ENCODE assay signal across 7 cellular contexts in the genomic region with DNA sequence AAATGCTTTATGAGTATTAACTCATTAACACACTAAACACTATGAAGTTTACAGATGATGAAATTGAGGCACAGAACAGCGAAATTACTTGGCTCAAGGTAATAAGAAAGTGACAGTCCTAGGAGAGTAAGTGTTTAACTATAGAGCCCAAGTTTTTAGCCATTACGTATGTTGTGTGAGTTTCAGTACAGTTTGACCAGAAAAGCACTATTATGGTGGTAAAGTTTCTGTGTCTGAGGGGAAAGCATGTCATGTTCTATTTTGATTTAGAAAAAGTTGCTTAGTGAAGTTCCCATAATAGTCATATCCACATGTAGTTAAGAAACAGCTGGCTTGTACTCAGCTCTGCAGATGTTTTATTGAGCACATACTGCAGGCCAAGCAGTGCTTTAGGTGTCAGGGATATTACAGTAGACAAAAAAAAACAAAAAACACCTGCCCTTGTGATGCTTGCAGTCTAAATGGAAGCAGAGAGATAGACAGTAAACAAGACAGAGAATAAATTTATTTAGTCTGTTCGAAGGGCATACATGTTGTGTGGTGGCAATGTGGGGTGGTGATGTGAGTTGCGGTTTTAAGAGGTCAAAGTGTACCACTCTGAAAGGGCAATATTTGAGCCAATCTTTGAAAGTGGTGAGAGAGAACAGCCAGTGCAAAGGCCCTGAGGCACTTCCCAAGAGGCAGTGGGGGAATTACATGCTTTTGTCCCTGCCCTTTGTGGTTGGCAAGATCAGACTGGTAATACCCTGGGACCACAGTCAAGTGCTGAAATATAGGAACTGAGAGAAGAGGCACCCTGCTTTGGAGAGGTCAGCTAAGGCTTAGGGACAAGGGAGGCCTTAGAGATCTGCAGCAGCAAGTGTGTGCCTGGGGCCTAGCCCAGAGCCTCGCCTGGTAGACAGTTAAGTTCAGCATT. TPM values are rescaled to one million over a fixed set of nuclear protein-coding genes. Genes with fewer than 3 reads are reported as not detected.
DNase-seq lines count a peak whose midpoint lies in the region; ATAC-seq and TF ChIP-seq lines count a peak whose summit lies in the region.

No MANE protein-coding gene starts in this region.

- peak; percentile 60 for ATAC-seq in GM18867 (IDR thresholded peaks at IDR 0.05; ENCODE audit: unreplicated experiment)
- peak; percentile 40 for ATAC-seq in GM21786 (IDR thresholded peaks at IDR 0.05; ENCODE audit: unreplicated experiment)
- no peak for ATAC-seq in natural killer cell

- no peak overlapping the region for H3K27ac ChIP-seq in Karpas-422 (ENCODE audit: low read length)
- peak overlapping the region in 1 of 2 donors; percentile 55 for H3K27ac ChIP-seq in coronary artery

- no peak for TF ChIP-seq CTCF in natural killer cell (IDR thresholded peaks at IDR 0.05)
- no peak for TF ChIP-seq CTCF in coronary artery (IDR thresholded peaks at IDR 0.05)

- no peak overlapping the region for H2AFZ ChIP-seq in Karpas-422 (ENCODE audit: low read length)

- no peak for DNase-seq in Karpas-422
- no peak for DNase-seq in natural killer cell
- DNase-seq in coronary artery (ENCODE audit: low spot score): no peak
- DNase-seq in stimulated activated CD4-positive, alpha-beta T cell treated with anti-CD3 and anti-CD28 coated beads, Interleukin-2, amount 100 ng/mL, for 24 hours: no peak
- DNase-seq in SHP77 treated with DMSO at 0.1 percent for 48 hours (lab: John Stamatoyannopoulos, UW): no peak

- no peaks in the 10 kb centered on the region for H3K27me3 ChIP-seq in Karpas-422 (ENCODE audit: low read length)

- peak overlapping the region; percentile 82 for H3K4me3 Mint-ChIP-seq in natural killer cell

- H3K4me1 ChIP-seq in Karpas-422 (ENCODE audit: low read length): peaks cover 76% of the 10 kb centered on the region

- H3K4me2 ChIP-seq in Karpas-422 (ENCODE audit: low read depth, low read length, poor library complexity, severe bottlenecking): peak overlapping the region; percentile 88

- H3K4me3 ChIP-seq in Karpas-422 (ENCODE audit: low read length) (peak overlapping the region; percentile 33; the same call in 1 of the 2 replicates), coronary artery (no peak overlapping the region)

- peaks cover 42% of the 10 kb centered on the region for H3K79me2 ChIP-seq in Karpas-422 (ENCODE audit: low read length)

- H4K20me1 ChIP-seq in Karpas-422 (ENCODE audit: insufficient read depth, low read depth, low read length): peaks cover 85% of the 10 kb centered on the region

- peak overlapping the region; percentile 96 to 98 for H3K27ac Mint-ChIP-seq in natural killer cell

- intact Hi-C loops in natural killer cell (cut with micrococcal nuclease): loop anchor here (1.0 kb wide), 1 partner anchor 16 kb away; no protein-coding TSS in a partner anchor

- peaks cover 15% of the 10 kb centered on the region for H3K36me3 Mint-ChIP-seq in natural killer cell

- peaks cover 70 to 85% of the 10 kb centered on the region in 2 donors for H3K4me1 Mint-ChIP-seq in natural killer cell

- no peak overlapping the region for H3K9ac ChIP-seq in Karpas-422 (ENCODE audit: low read length)

- no peaks in the 10 kb centered on the region for H3K27me3 Mint-ChIP-seq in natural killer cell (ENCODE audit: low read depth in 2 of 2)

- peaks cover 56% of the 10 kb centered on the region for H3K36me3 ChIP-seq in Karpas-422 (ENCODE audit: insufficient read depth, low read length)

- H3K9me2 ChIP-seq in Karpas-422 (replicated peaks; ENCODE audit: insufficient read depth, low read length): no peaks in the 10 kb centered on the region

- H3K9me3 Mint-ChIP-seq in natural killer cell: no peaks in the 10 kb centered on the region

- no peaks in the 10 kb centered on the region for H3K9me3 ChIP-seq in Karpas-422 (ENCODE audit: low read length)

RNA-seq across cellular contexts. Expression of gene TMEM131L, which starts 6.2 kb away (rescaled TPM):
- 28.0 and 54.8 TPM in 2 replicates for total RNA-seq in Karpas-422 (2014; rRNA removed; shearing (Covaris generic); ENCODE audit: low replicate concordance)
- total RNA-seq in natural killer cell: 100 to 1,000 TPM in 1 of 3 donors, 10 to 100 TPM in 2; 67.8 to 105 (median 71.1) TPM

Comparison
In these comparisons a context has a peak if more than half of its experiments do, and no peak if none do; other contexts are left out.
1. ATAC-seq: peak in GM18867 (single experiment) and GM21786 (single experiment); none in natural killer cell (0 of 3).